8 cellular contexts compared by ENCODE assay signal in genomic region chr22:27801197-27801615, GRCh38. TPM values are rescaled to one million over a fixed set of nuclear protein-coding genes. Genes with fewer than 3 reads are reported as not detected.
DNase-seq lines count a peak whose midpoint lies in the region; FAIRE-seq and TF ChIP-seq lines count a peak whose summit lies in the region.

No MANE protein-coding gene starts in this region.

- H3K9me3 ChIP-seq in Peyer's patch = no peaks in the 10 kb centered on the region

- peaks cover 49% of the 10 kb centered on the region for H3K4me1 Mint-ChIP-seq in brain

- DNase-seq in GM03348 (ENCODE audit: low spot score) (peak; percentile 66), Peyer's patch (no peak), kidney epithelial cell (ENCODE audit: low read depth) (no peak), mucosa of gallbladder (ENCODE audit: low spot score) (no peak), GM19239 (ENCODE audit: insufficient read length, low spot score) (no peak), superior temporal gyrus (ENCODE audit: extremely low spot score) (no peak)
- DNase-seq in stimulated activated CD4-positive, alpha-beta T cell treated with anti-CD3 and anti-CD28 coated beads, Interleukin-2, amount 100 ng/mL, for 48 hours = peak; percentile 15 to 37

- TF ChIP-seq POLR2A in Peyer's patch (IDR thresholded peaks at IDR 0.05) = no peak

- H3K4me3 Mint-ChIP-seq in brain = peak overlapping the region; percentile 85 to 94 (median 91)

- peak in 1 of 6 experiments; percentile 8 for TF ChIP-seq CTCF in Peyer's patch (IDR thresholded peaks at IDR 0.05)
- TF ChIP-seq CTCF in brain (conservative IDR thresholded peaks at IDR 0.05) = no peak
- no peak for TF ChIP-seq CTCF in kidney epithelial cell (IDR thresholded peaks at IDR 0.05; ENCODE audit: insufficient read depth, low read length, poor library complexity, severe bottlenecking)

- H3K27ac ChIP-seq in Peyer's patch = peak overlapping the region; percentile 32 to 83 (median 72)

- H3K4me1 ChIP-seq in Peyer's patch = peaks cover 0 to 28% (median 7%) of the 10 kb centered on the region in 4 donors

- H3K4me3 ChIP-seq in Peyer's patch (peak overlapping the region; percentile 63 to 90 (median 75)), kidney epithelial cell (ENCODE audit: low read depth, low read length) (peak overlapping the region; percentile 69)

- peaks cover 9% of the 10 kb centered on the region for H3K36me3 Mint-ChIP-seq in brain

- FAIRE-seq in GM19239 (lab: Jason Lieb, UNC) = no peak

- peak overlapping the region; percentile 57 to 97 (median 92) for H3K27ac Mint-ChIP-seq in brain

- peaks cover 0 to 7% (median 2%) of the 10 kb centered on the region in 5 experiments for H3K9me3 Mint-ChIP-seq in brain

- H3K27me3 ChIP-seq in Peyer's patch (peaks cover 0 to 15% of the 10 kb centered on the region in 2 donors), kidney epithelial cell (ENCODE audit: control insufficient read depth, insufficient read depth, low read length) (peaks cover 49% of the 10 kb centered on the region)

- H3K36me3 ChIP-seq in Peyer's patch (no peaks in the 10 kb centered on the region), kidney epithelial cell (ENCODE audit: control insufficient read depth, insufficient read depth, low read length) (no peaks in the 10 kb centered on the region)

- peaks cover 11% of the 10 kb centered on the region for H3K27me3 Mint-ChIP-seq in brain

RNA-seq across cellular contexts. Expression of gene MN1, which starts 0.3 kb away (rescaled TPM):
- 1 to 10 TPM in 3 of 4 donors, under 1 TPM in 1; 0.53 to 2.8 (median 1.5) TPM for total RNA-seq in Peyer's patch
- 1.7 TPM for polyA plus RNA-seq in brain (ENCODE audit: insufficient read depth, low read depth, low replicate concordance)
- total RNA-seq in kidney epithelial cell = 4.5 and 5.3 TPM in 2 replicates
- total RNA-seq in mucosa of gallbladder = 17.7 TPM

Comparison
In these comparisons a context has a peak if more than half of its experiments do, and no peak if none do; other contexts are left out.
1. DNase-seq: peak in GM03348 (single experiment) and stimulated activated CD4-positive, alpha-beta T cell treated with anti-CD3 and anti-CD28 coated beads, Interleukin-2, amount 100 ng/mL, for 48 hours (2 of 2); none in Peyer's patch (0 of 3), kidney epithelial cell (single experiment), mucosa of gallbladder (single experiment), GM19239 (single experiment) and superior temporal gyrus (single experiment).